ENCODE assay signal across 13 cellular contexts in genomic region chr6:35238843-35239289, GRCh38. TPM values are rescaled to one million over a fixed set of nuclear protein-coding genes. Genes with fewer than 3 reads are reported as not detected.
DNase-seq lines count a peak whose midpoint lies in the region; ATAC-seq and TF ChIP-seq lines count a peak whose summit lies in the region.
"Had no signal": no experiment of that assay in that cellular context is flagged by ENCODE, and none has a peak within 500 bp of the region (broad histone marks: within the 10 kb centered on the region; RNA-seq: fewer than 3 reads in every experiment).

No MANE protein-coding gene starts in this region.

- DNase-seq in BE2C (peak; percentile 27), NT2/D1 (ENCODE audit: low read depth, low spot score) (peak; percentile 66), mesothelial cell of epicardium (ENCODE audit: low spot score in 2 of 2, unreplicated experiment in 2 of 2) (no peak), amniotic stem cell (lab: John Stamatoyannopoulos, UW) (no peak), NCI-H1048 (lab: John Stamatoyannopoulos, UW) (no peak), SIG-M5 (lab: John Stamatoyannopoulos, UW) (no peak), nucleus accumbens (lab: John Stamatoyannopoulos, UW) (no peak)
- DNase-seq: activated CD4-positive, CD25-positive, alpha-beta regulatory T cell treated with anti-CD3 and anti-CD28 coated beads, Interleukin-2, amount 50 U/mL, for 72 hours; activated T-cell treated with anti-CD3 and anti-CD28 coated beads, Interleukin-2, amount 50 U/mL, for 4 hours; naive thymus-derived CD4-positive, alpha-beta T cell; NCI-H2081 treated with DMSO at 0.1 percent for 48 hours had no signal

- WGBS in gastroesophageal sphincter (ENCODE audit: low coverage in 1 of 2), 2 donors = 13 to 42% methylated on average over 1 to 3 of the region's 3 CpGs

- peaks cover 9% of the 10 kb centered on the region for H3K9me3 Mint-ChIP-seq in mesothelial cell of epicardium
- H3K9me3 Mint-ChIP-seq: activated T-cell treated with anti-CD3 and anti-CD28 coated beads, Interleukin-2, amount 50 U/mL, for 4 hours had no signal

- TF ChIP-seq POLR2A in gastroesophageal sphincter (IDR thresholded peaks at IDR 0.05) = no peak

- H3K36me3 ChIP-seq in BE2C = no peaks in the 10 kb centered on the region
- H3K36me3 ChIP-seq in NT2/D1 (ENCODE audit: insufficient read depth, insufficient read length, low read length) = peaks cover 61% of the 10 kb centered on the region
- H3K36me3 ChIP-seq in gastroesophageal sphincter = peaks cover 0 to 24% of the 10 kb centered on the region in 2 donors

- no peak overlapping the region for H3K4me3 ChIP-seq in BE2C (ENCODE audit: low read depth, low read length)
- no peak overlapping the region for H3K4me3 ChIP-seq in NT2/D1 (ENCODE audit: insufficient read length, low read depth)
- no peak overlapping the region for H3K4me3 ChIP-seq in gastroesophageal sphincter

- ATAC-seq in gastroesophageal sphincter = peak; percentile 43
- ATAC-seq: activated T-cell treated with anti-CD3 and anti-CD28 coated beads, Interleukin-2, amount 50 U/mL, for 4 hours; naive thymus-derived CD4-positive, alpha-beta T cell had no signal

- peaks cover 35% of the 10 kb centered on the region for H3K4me1 Mint-ChIP-seq in mesothelial cell of epicardium

- H3K27me3 ChIP-seq in BE2C = no peaks in the 10 kb centered on the region
- peaks cover 5% of the 10 kb centered on the region for H3K27me3 ChIP-seq in NT2/D1 (ENCODE audit: insufficient read depth, insufficient read length)
- no peaks in the 10 kb centered on the region for H3K27me3 ChIP-seq in gastroesophageal sphincter

- H3K36me3 Mint-ChIP-seq in mesothelial cell of epicardium = peaks cover 22% of the 10 kb centered on the region

- TF ChIP-seq CTCF in BE2C (IDR thresholded peaks at IDR 0.05; ENCODE audit: low read depth, low read length) (no peak), gastroesophageal sphincter (IDR thresholded peaks at IDR 0.05) (no peak), mesothelial cell of epicardium (IDR thresholded peaks at IDR 0.05; ENCODE audit: unreplicated experiment) (no peak)

- TF ChIP-seq EP300 in gastroesophageal sphincter (IDR thresholded peaks at IDR 0.05) = no peak

- H3K9ac ChIP-seq in NT2/D1 (ENCODE audit: insufficient read length, low read depth) = no peak overlapping the region
- H3K9ac ChIP-seq: KMS-11 had no signal

- H3K9me3 ChIP-seq in BE2C (no peaks in the 10 kb centered on the region), NT2/D1 (ENCODE audit: insufficient read depth, low read length) (peaks cover 29% of the 10 kb centered on the region), gastroesophageal sphincter (peaks cover 0 to 7% (median 0%) of the 10 kb centered on the region in 3 donors)

- H3K4me3 Mint-ChIP-seq in mesothelial cell of epicardium = no peak overlapping the region
- H3K4me3 Mint-ChIP-seq: activated T-cell treated with anti-CD3 and anti-CD28 coated beads, Interleukin-2, amount 50 U/mL, for 4 hours; naive thymus-derived CD4-positive, alpha-beta T cell had no signal

- H3K27ac Mint-ChIP-seq in mesothelial cell of epicardium = peak overlapping the region; percentile 76
- H3K27ac Mint-ChIP-seq: naive thymus-derived CD4-positive, alpha-beta T cell had no signal

- H3K27me3 Mint-ChIP-seq in mesothelial cell of epicardium (ENCODE audit: low read depth) = no peaks in the 10 kb centered on the region

- H3K4me1 ChIP-seq in BE2C = no peaks in the 10 kb centered on the region
- peaks cover 10% of the 10 kb centered on the region for H3K4me1 ChIP-seq in NT2/D1 (ENCODE audit: insufficient read depth, insufficient read length)
- peaks cover 5 to 54% (median 7%) of the 10 kb centered on the region in 3 donors for H3K4me1 ChIP-seq in gastroesophageal sphincter

- peak overlapping the region in 3 of 4 donors; percentile 38 to 43 (median 39) for H3K27ac ChIP-seq in gastroesophageal sphincter
- H3K27ac ChIP-seq: KMS-11 had no signal

RNA-seq across cellular contexts. Expression of gene ZNF76, which starts 20.7 kb away (rescaled TPM):
- polyA plus RNA-seq in BE2C (2012; ENCODE audit: insufficient read depth, insufficient read length, low read depth) = 34.1 TPM
- total RNA-seq in gastroesophageal sphincter = 10 to 100 TPM; 21.3 to 46.9 (median 40.1) TPM
- 56.6 to 58.3 TPM (median 56.9 TPM) in 3 replicates for total RNA-seq in mesothelial cell of epicardium

RNA-seq across cellular contexts. Expression of gene SCUBE3, which starts 25.1 kb away (rescaled TPM):
- 0.12 TPM for polyA plus RNA-seq in BE2C (2012; ENCODE audit: insufficient read depth, insufficient read length, low read depth)
- 1 to 10 TPM; 1.4 to 7.2 (median 3.0) TPM for total RNA-seq in gastroesophageal sphincter
- 51.9 to 54.8 TPM (median 53.2 TPM) in 3 replicates for total RNA-seq in mesothelial cell of epicardium
- total RNA-seq: naive thymus-derived CD4-positive, alpha-beta T cell had no signal

RNA-seq across cellular contexts. Expression of gene DEF6, which starts 58.8 kb away (rescaled TPM):
- polyA plus RNA-seq in BE2C (2012; ENCODE audit: insufficient read depth, insufficient read length, low read depth) = 2.5 TPM
- 1 to 10 TPM in 3 of 4 donors, under 1 TPM in 1; 0.78 to 4.6 (median 4.3) TPM for total RNA-seq in gastroesophageal sphincter
- 9.3 to 11.3 TPM (median 9.7 TPM) in 3 replicates for total RNA-seq in mesothelial cell of epicardium

Comparison
In these comparisons a context has a peak if more than half of its experiments do, and no peak if none do; other contexts are left out.
1. DNase-seq: peak in BE2C (single experiment) and NT2/D1 (single experiment); none in mesothelial cell of epicardium (0 of 2), amniotic stem cell (single experiment), NCI-H1048 (single experiment), SIG-M5 (single experiment) and nucleus accumbens (0 of 56).